8 cellular contexts compared by ENCODE assay signal in genomic region chr10:89563861-89564478, GRCh38. TPM values are rescaled to one million over a fixed set of nuclear protein-coding genes. Genes with fewer than 3 reads are reported as not detected.
A peak's percentile ranks its signal among the peaks of the same experiment; 100 is the strongest.
DNase-seq lines count a peak whose midpoint lies in the region; ATAC-seq, FAIRE-seq and TF ChIP-seq lines count a peak whose summit lies in the region.

No MANE protein-coding gene starts in this region.

- peak; percentile 47 for ATAC-seq in GM21515 (IDR thresholded peaks at IDR 0.05; ENCODE audit: unreplicated experiment)
- peak; percentile 71 for ATAC-seq in left colon
- ATAC-seq in upper lobe of left lung (ENCODE audit: low FRiP score in 2 of 2): peak in 1 of 2 donors; percentile 73
- no peak for ATAC-seq in HG03095 (IDR thresholded peaks at IDR 0.05; ENCODE audit: unreplicated experiment)

- FAIRE-seq in bronchial epithelial cell (lab: Jason Lieb, UNC): no peak

- DNase-seq in DMS 273 (lab: John Stamatoyannopoulos, UW; ENCODE audit: unreplicated experiment): peak; percentile 59
- no peak for DNase-seq in DMS 273 treated with DMSO at 0.1 percent for 48 hours (lab: John Stamatoyannopoulos, UW)
- DNase-seq in NCI-H748 treated with DMSO at 0.1 percent for 48 hours (lab: John Stamatoyannopoulos, UW): peak; percentile 74
- peak; percentile 63 for DNase-seq in bronchial epithelial cell (ENCODE audit: low read depth)
- no peak for DNase-seq in left colon
- DNase-seq in upper lobe of left lung: no peak

- 18 to 21% methylated on average over 2 of the region's 2 CpGs for WGBS in upper lobe of left lung, 2 donors

- H3K36me3 ChIP-seq in bronchial epithelial cell (ENCODE audit: control insufficient read depth, insufficient read depth, low read length) (no peaks in the 10 kb centered on the region), upper lobe of left lung (no peaks in the 10 kb centered on the region)

- H3K4me3 ChIP-seq in bronchial epithelial cell (ENCODE audit: low read depth, low read length) (no peak overlapping the region), upper lobe of left lung (no peak overlapping the region)

- intact Hi-C loops in left colon (cut with DNase I, micrococcal nuclease): loop anchor here (5.0 kb wide), 1 partner anchor 137 kb away; no protein-coding TSS in a partner anchor

- no peak for TF ChIP-seq POLR2A in upper lobe of left lung (IDR thresholded peaks at IDR 0.05)

- TF ChIP-seq EP300 in upper lobe of left lung (IDR thresholded peaks at IDR 0.05): no peak

- TF ChIP-seq CTCF in bronchial epithelial cell (IDR thresholded peaks at IDR 0.05; ENCODE audit: insufficient read depth, low read length, severe bottlenecking) (peak; percentile 38), upper lobe of left lung (IDR thresholded peaks at IDR 0.05) (peak; percentile 46 to 79 (median 62))

- no peaks in the 10 kb centered on the region for H3K9me3 ChIP-seq in upper lobe of left lung

- H3K27me3 ChIP-seq in bronchial epithelial cell (ENCODE audit: control insufficient read depth, insufficient read depth, low read length) (no peaks in the 10 kb centered on the region), upper lobe of left lung (no peaks in the 10 kb centered on the region)

- H3K27ac ChIP-seq in upper lobe of left lung: no peak overlapping the region

- H3K4me1 ChIP-seq in upper lobe of left lung: peaks cover 0 to 3% (median 0%) of the 10 kb centered on the region in 4 donors

RNA-seq across cellular contexts. Expression of gene SLC16A12, which starts 28.6 kb away (rescaled TPM):
- total RNA-seq in bronchial epithelial cell (not detected in 2 replicates), left colon (under 1 TPM; 0.34 to 0.78 TPM), upper lobe of left lung (1 to 10 TPM; 1.3 to 4.4 (median 3.5) TPM)

Comparison
In these comparisons a context has a peak if more than half of its experiments do, and no peak if none do; other contexts are left out.
1. DNase-seq: peak in DMS 273 (single experiment), NCI-H748 treated with DMSO at 0.1 percent for 48 hours (single experiment) and bronchial epithelial cell (single experiment); none in DMS 273 treated with DMSO at 0.1 percent for 48 hours (single experiment), left colon (0 of 2) and upper lobe of left lung (0 of 2).